ENCODE assay signal across 8 cellular contexts in genomic region chr5:115297043-115297442, GRCh38. TPM values are rescaled to one million over a fixed set of nuclear protein-coding genes. Genes with fewer than 3 reads are reported as not detected.
A peak's percentile ranks its signal among the peaks of the same experiment; 100 is the strongest.
DNase-seq lines count a peak whose midpoint lies in the region; ATAC-seq, FAIRE-seq and TF ChIP-seq lines count a peak whose summit lies in the region.
"Had no signal": no experiment of that assay in that cellular context is flagged by ENCODE, and none has a peak within 500 bp of the region (broad histone marks: within the 10 kb centered on the region; RNA-seq: fewer than 3 reads in every experiment).

No MANE protein-coding gene starts in this region.

- POLR2A ChIA-PET in GM10248 (lab: Yijun Ruan, JAX): no interaction called here

- H3K36me3 ChIP-seq in RWPE2 (ENCODE audit: low read depth): no peaks in the 10 kb centered on the region

- H3K9me3 ChIP-seq in RWPE2 (ENCODE audit: severe bottlenecking): no peaks in the 10 kb centered on the region

- no peaks in the 10 kb centered on the region for H3K27me3 ChIP-seq in RWPE2 (ENCODE audit: insufficient read depth, poor library complexity, severe bottlenecking)

- no peak for DNase-seq in GM19239 (ENCODE audit: insufficient read length, low spot score)
- no peak for DNase-seq in RWPE2 (ENCODE audit: low spot score)
- peak; percentile 51 for DNase-seq in fibroblast of the aortic adventitia (ENCODE audit: low read depth)
- no peak for DNase-seq in omental fat pad (ENCODE audit: low spot score)
- DNase-seq in GM10248 (ENCODE audit: extremely low spot score): no peak

- H3K27ac ChIP-seq in RWPE2 (ENCODE audit: poor library complexity, severe bottlenecking) (no peak overlapping the region), skin epidermis (no peak overlapping the region)

- H3K4me3 ChIP-seq in RWPE2 (ENCODE audit: severe bottlenecking) (peak overlapping the region; percentile 11), fibroblast of the aortic adventitia (ENCODE audit: low read depth, low read length) (peak overlapping the region; percentile 47), skin epidermis (peak overlapping the region in 6 of 7 experiments; percentile 65 to 91 (median 78))

- H3K4me1 ChIP-seq in RWPE2 (ENCODE audit: insufficient read depth, poor library complexity, severe bottlenecking): no peaks in the 10 kb centered on the region

- no peak for ATAC-seq in RWPE2 (ENCODE audit: low read depth)
- ATAC-seq in HG02981 (IDR thresholded peaks at IDR 0.05; ENCODE audit: unreplicated experiment): no peak
- ATAC-seq in omental fat pad (ENCODE audit: low FRiP score): no peak

- CTCF ChIA-PET in GM10248 (lab: Yijun Ruan, JAX): interaction anchor here (1.0 to 4.2 kb wide), 7 partner anchors 9 to 284 kb away, joined by 3 to 33 read pairs (median 5); no protein-coding TSS in a partner anchor

- FAIRE-seq in GM19239 (lab: Jason Lieb, UNC): peak; percentile 45
- FAIRE-seq: endometrium had no signal

- TF ChIP-seq CTCF in RWPE2 (IDR thresholded peaks at IDR 0.05; ENCODE audit: poor library complexity, severe bottlenecking) (no peak), fibroblast of the aortic adventitia (IDR thresholded peaks at IDR 0.05; ENCODE audit: insufficient read depth, low read length) (no peak), omental fat pad (IDR thresholded peaks at IDR 0.05) (no peak), GM10248 (IDR thresholded peaks at IDR 0.05; ENCODE audit: control extremely low read depth, extremely low read depth, low read depth, missing control alignments) (no peak)

RNA-seq across cellular contexts. Expression of gene CCDC112, which starts 0.6 kb away (rescaled TPM):
- total RNA-seq in fibroblast of the aortic adventitia (ENCODE audit: low replicate concordance) (12.6 and 30.7 TPM in 2 replicates), omental fat pad (1 to 10 TPM; 2.6 to 9.1 (median 5.4) TPM)

RNA-seq across cellular contexts. Expression of gene PGGT1B, which starts 34.4 kb away (rescaled TPM):
- total RNA-seq in fibroblast of the aortic adventitia (ENCODE audit: low replicate concordance) (5.7 and 15.1 TPM in 2 replicates), omental fat pad (10 to 100 TPM in 2 of 4 donors, 1 to 10 TPM in 2; 6.8 to 14.5 (median 11.1) TPM)

Comparison
In these comparisons a context has a peak if more than half of its experiments do, and no peak if none do; other contexts are left out.
1. H3K4me3 ChIP-seq: peak in every context shown above with its lines; median percentile 78 in skin epidermis; 47 in fibroblast of the aortic adventitia; 11 in RWPE2.